ENCODE assay signal across 30 cellular contexts in genomic region chr13:42453091-42453645, GRCh38.
"Had no signal": no experiment of that assay in that cellular context is flagged by ENCODE, and none has a peak within 500 bp of the region (broad histone marks: within the 10 kb centered on the region; RNA-seq: fewer than 3 reads in every experiment).

No MANE protein-coding gene starts in this region.

- H3K4me3 ChIP-seq: hepatocyte, lower lobe of right lung, neural progenitor cell, right atrium auricular region, right lobe of liver, smooth muscle cell, stomach, testis, thyroid gland, transverse colon, upper lobe of right lung had no signal

- H3K27me3 ChIP-seq: hepatocyte, neural progenitor cell, neutrophil, right atrium auricular region, right lobe of liver, stomach, testis, thyroid gland, transverse colon, upper lobe of right lung had no signal

- H3K36me3 ChIP-seq: lower lobe of right lung, neural progenitor cell, neutrophil, right atrium auricular region, right lobe of liver, stomach, thyroid gland, transverse colon, upper lobe of right lung had no signal

- FAIRE-seq: keratinocyte, urothelium cell line had no signal

- H3K9ac ChIP-seq: neural progenitor cell, parathyroid adenoma had no signal

- H3K4me1 ChIP-seq: lower lobe of right lung, neural progenitor cell, parathyroid adenoma, right atrium auricular region, right lobe of liver, stomach, testis, thyroid gland, upper lobe of right lung had no signal

- H3K4me2 ChIP-seq: hepatocyte, neural progenitor cell, smooth muscle cell had no signal

- H2AFZ ChIP-seq: hepatocyte, neural progenitor cell, parathyroid adenoma had no signal

- H3K79me2 ChIP-seq: hepatocyte, parathyroid adenoma had no signal

- H3K9me3 ChIP-seq: lower lobe of right lung, neutrophil, right atrium auricular region, right lobe of liver, testis, thyroid gland, transverse colon, upper lobe of right lung had no signal

- H3K27ac ChIP-seq: hepatocyte, lower lobe of right lung, neural progenitor cell, neutrophil, parathyroid adenoma, right atrium auricular region, right lobe of liver, stomach, testis, thyroid gland, transverse colon, upper lobe of right lung had no signal

- DNase-seq: kidney glomerular epithelial cell; left cardiac atrium; left ventricle myocardium superior; lower lobe of right lung; mammary epithelial cell; mesenchymal stem cell; naive B cell; natural killer cell; nephron progenitor cell; occipital lobe; right lobe of liver; stimulated activated CD4-positive, alpha-beta T cell treated with anti-CD3 and anti-CD28 coated beads, Interleukin-12 subunit alpha, Interleukin-12 subunit beta, amount 100 ng/mL, for 4 hours; stimulated activated CD4-positive, alpha-beta T cell treated with anti-CD3 and anti-CD28 coated beads, Interleukin-15, amount 100 ng/mL, for 24 hours; stimulated activated CD4-positive, alpha-beta T cell treated with anti-CD3 and anti-CD28 coated beads, Interleukin-2, amount 100 ng/mL, for 24 hours; stimulated activated CD4-positive, alpha-beta T cell treated with anti-CD3 and anti-CD28 coated beads, Interleukin-4, amount 100 ng/mL, for 1 hour; stimulated activated naive B cell treated with anti-CD40 and anti-IgM and Interleukin-4, amounts not matched to agents 10 μg/mL and 1 μg/mL and 100 μg/mL, for 72 hours; stimulated activated naive CD8-positive, alpha-beta T cell treated with anti-CD3 and anti-CD28 coated beads, Interleukin-15, Interleukin-2, amounts not matched to agents 100 U/mL and 50 U/mL, for 24 hours; stomach; testis; thyroid gland; transverse colon; upper lobe of right lung had no signal
